8 cellular contexts compared by ENCODE assay signal in the genomic region with DNA sequence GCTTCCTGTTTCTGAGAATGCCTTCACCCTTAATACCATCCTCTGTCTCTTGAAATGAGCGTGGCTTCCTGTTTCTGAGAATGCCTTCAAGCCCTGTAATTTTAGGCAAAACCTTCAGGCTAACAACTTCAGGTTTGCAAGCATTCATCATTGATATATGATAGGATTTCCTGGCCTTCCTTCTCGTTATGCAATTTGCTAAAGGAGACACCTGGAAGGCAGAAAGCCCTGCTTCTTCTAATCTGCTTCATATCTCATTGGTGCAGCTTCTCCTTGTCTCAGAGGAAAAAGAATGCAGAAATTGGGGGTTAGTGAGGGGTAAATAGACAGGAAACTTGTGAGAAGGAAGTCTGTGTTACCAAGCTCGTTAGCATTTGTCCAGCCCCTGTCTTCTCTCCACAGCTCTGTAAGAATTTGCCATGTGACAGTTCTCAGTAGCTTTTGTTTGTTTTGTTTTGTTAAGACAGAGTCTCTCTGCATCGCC. TPM values are rescaled to one million over a fixed set of nuclear protein-coding genes. Genes with fewer than 3 reads are reported as not detected.
DNase-seq lines count a peak whose midpoint lies in the region; ATAC-seq, FAIRE-seq and TF ChIP-seq lines count a peak whose summit lies in the region.

No MANE protein-coding gene starts in this region.

- FAIRE-seq in D721Med (lab: Jason Lieb, UNC) = no peak

- peaks cover 7% of the 10 kb centered on the region for H3K36me3 ChIP-seq in effector memory CD4-positive, alpha-beta T cell (ENCODE audit: control insufficient read depth, insufficient read depth, low read length)

- ATAC-seq in GM18517 (IDR thresholded peaks at IDR 0.05; ENCODE audit: unreplicated experiment) (peak; percentile 85), HG02642 (IDR thresholded peaks at IDR 0.05; ENCODE audit: poor library complexity, unreplicated experiment) (peak; percentile 70), sciatic nerve (peak; percentile 59)

- DNase-seq in NOMO-1 (lab: John Stamatoyannopoulos, UW; ENCODE audit: unreplicated experiment in 2 of 2) (peak; percentile 57 to 86), sciatic nerve (ENCODE audit: low spot score) (no peak), dedifferentiated amniotic fluid mesenchymal stem cell (ENCODE audit: extremely low spot score) (no peak), D721Med (ENCODE audit: insufficient read length, low spot score) (no peak), NCI-H1436 treated with DMSO at 0.1 percent for 48 hours (lab: John Stamatoyannopoulos, UW) (no peak)
- no peak for DNase-seq in effector memory CD4-positive, alpha-beta T cell

- H3K4me3 ChIP-seq in effector memory CD4-positive, alpha-beta T cell (ENCODE audit: insufficient read depth, low read depth, low read length, poor library complexity, severe bottlenecking) = peak overlapping the region; percentile 30

- H3K27ac ChIP-seq in effector memory CD4-positive, alpha-beta T cell (ENCODE audit: insufficient read depth, low read length, poor library complexity, severe bottlenecking) = peak overlapping the region; percentile 73

- H3K4me1 ChIP-seq in effector memory CD4-positive, alpha-beta T cell (ENCODE audit: control insufficient read depth, insufficient read depth, low read length, poor library complexity, severe bottlenecking) = peaks cover 91% of the 10 kb centered on the region

- TF ChIP-seq CTCF in D721Med (IDR thresholded peaks at IDR 0.05; ENCODE audit: insufficient read depth, missing control alignments) = no peak

- H3K9me3 ChIP-seq in effector memory CD4-positive, alpha-beta T cell (ENCODE audit: control insufficient read depth, low read length) = no peaks in the 10 kb centered on the region

- intact Hi-C loops in sciatic nerve (cut with DNase I) = no loop called here

- H3K27me3 ChIP-seq in effector memory CD4-positive, alpha-beta T cell (replicated peaks; ENCODE audit: control insufficient read depth, insufficient read depth, low read length, poor library complexity, severe bottlenecking) = no peaks in the 10 kb centered on the region

RNA-seq across cellular contexts. Expression of a gene that starts 7.3 kb away (rescaled TPM):
- total RNA-seq in sciatic nerve = 116 TPM

RNA-seq across cellular contexts. Expression of a gene that starts 11.9 kb away (rescaled TPM):
- 52.8 TPM for total RNA-seq in sciatic nerve

RNA-seq across cellular contexts. Expression of a gene that starts 30.3 kb away (rescaled TPM):
- total RNA-seq in sciatic nerve = 0.09 TPM

RNA-seq across cellular contexts. Expression of a gene that starts 39.9 kb away (rescaled TPM):
- total RNA-seq in sciatic nerve = 43.3 TPM

Comparison
In these comparisons a context has a peak if more than half of its experiments do, and no peak if none do; other contexts are left out.
1. DNase-seq: peak in NOMO-1 (2 of 2); none in effector memory CD4-positive, alpha-beta T cell (0 of 3), sciatic nerve (single experiment), dedifferentiated amniotic fluid mesenchymal stem cell (single experiment), D721Med (single experiment) and NCI-H1436 treated with DMSO at 0.1 percent for 48 hours (single experiment).
2. Peak in every context shown above with its lines, with median percentiles within 50 percentile points of each other: ATAC-seq.